ENCODE assay signal across 8 cellular contexts in the genomic region with DNA sequence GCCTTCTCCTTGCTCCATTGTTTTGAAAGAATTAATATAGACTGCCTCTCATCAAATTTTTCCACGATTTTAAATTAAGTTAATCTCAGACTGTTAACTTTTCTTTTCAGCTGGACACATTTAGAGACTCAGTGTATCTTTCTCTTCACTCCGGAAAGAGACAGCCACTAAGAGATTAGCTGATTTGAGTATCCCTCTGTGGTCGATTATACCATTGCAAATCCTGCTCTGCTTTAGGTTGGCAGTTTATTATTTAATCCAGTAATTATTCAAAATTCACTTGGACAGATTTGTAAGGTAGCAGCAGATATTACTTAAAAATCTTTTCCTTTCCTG. TPM values are rescaled to one million over a fixed set of nuclear protein-coding genes. Genes with fewer than 3 reads are reported as not detected.
DNase-seq lines count a peak whose midpoint lies in the region; ATAC-seq and TF ChIP-seq lines count a peak whose summit lies in the region.

No MANE protein-coding gene starts in this region.

- CTCF ChIA-PET in activated naive CD4-positive, alpha-beta T cell treated with anti-CD3 and anti-CD28 coated beads for 36 hours (lab: Charles Lee) = interaction anchor here (2.0 to 2.5 kb wide), 2 partner anchors 27 to 76 kb away, joined by 5 to 11 read pairs; no protein-coding TSS in a partner anchor

- H3K36me3 Mint-ChIP-seq in activated naive CD4-positive, alpha-beta T cell treated with anti-CD3 and anti-CD28 coated beads for 36 hours (ENCODE audit: low read depth) = peaks cover 5% of the 10 kb centered on the region

- H3K4me1 ChIP-seq in left lung = peaks cover 0 to 47% of the 10 kb centered on the region in 2 donors
- H3K4me1 ChIP-seq in transverse colon = peaks cover 11 to 33% (median 19%) of the 10 kb centered on the region in 4 donors

- DNase-seq in activated naive CD4-positive, alpha-beta T cell treated with anti-CD3 and anti-CD28 coated beads for 36 hours = no peak
- no peak for DNase-seq in activated naive CD4-positive, alpha-beta T cell treated with anti-CD3 and anti-CD28 coated beads, Interleukin-2, amount 50 U/mL, for 16 hours
- DNase-seq in left lung (no peak), transverse colon (no peak), KBM-7 (no peak), head of caudate nucleus (no peak)

- in situ Hi-C loops in transverse colon (cut with MboI; ENCODE audit: low pct_ligation_motif_present in 1 of 4, low pct_unique_long_range_greater_than_20kb in 1 of 4, low sequenced_read_pairs in 3 of 4) (loop anchor here in 1 of 4 donors (5.0 kb wide), 1 partner anchor 49 kb away; a partner anchor contains a TSS), KBM-7 (cut with MboI; ENCODE audit: low pct_unique_long_range_greater_than_20kb, low sequenced_read_pairs) (no loop called here)

- no peaks in the 10 kb centered on the region for H3K27me3 Mint-ChIP-seq in activated naive CD4-positive, alpha-beta T cell treated with anti-CD3 and anti-CD28 coated beads for 36 hours (ENCODE audit: low read depth)

- peak overlapping the region; percentile 100 for H3K27ac Mint-ChIP-seq in activated naive CD4-positive, alpha-beta T cell treated with anti-CD3 and anti-CD28 coated beads for 36 hours

- H3K27ac ChIP-seq in adipose tissue (ENCODE audit: low read depth, low read length) (peak overlapping the region; percentile 95), left lung (peak overlapping the region; percentile 96 to 98), transverse colon (peak overlapping the region; percentile 97 to 99 (median 98))

- H3K36me3 ChIP-seq in left lung = peaks cover 0 to 15% of the 10 kb centered on the region in 2 donors
- peaks cover 0 to 3% (median 0%) of the 10 kb centered on the region in 4 donors for H3K36me3 ChIP-seq in transverse colon

- TF ChIP-seq POLR2A in transverse colon (IDR thresholded peaks at IDR 0.05) = no peak

- H3K4me3 ChIP-seq in left lung = peak overlapping the region; percentile 74 to 78
- peak overlapping the region; percentile 83 to 100 (median 94) for H3K4me3 ChIP-seq in transverse colon

- TF ChIP-seq CTCF in left lung (IDR thresholded peaks at IDR 0.05) (no peak), transverse colon (IDR thresholded peaks at IDR 0.05) (no peak)

- H3K9me3 ChIP-seq in left lung = no peaks in the 10 kb centered on the region
- H3K9me3 ChIP-seq in transverse colon = no peaks in the 10 kb centered on the region

- H3K4me3 Mint-ChIP-seq in activated naive CD4-positive, alpha-beta T cell treated with anti-CD3 and anti-CD28 coated beads for 36 hours = peak overlapping the region; percentile 98

- 2 to 8% (median 3%) methylated on average over 3 of the region's 3 CpGs for WGBS in adipose tissue, 3 donors
- WGBS in transverse colon (ENCODE audit: low coverage in 1 of 2), 2 donors = 2 to 10% methylated on average over 3 of the region's 3 CpGs

- no peaks in the 10 kb centered on the region for H3K9me3 Mint-ChIP-seq in activated naive CD4-positive, alpha-beta T cell treated with anti-CD3 and anti-CD28 coated beads for 36 hours

- intact Hi-C loops in activated naive CD4-positive, alpha-beta T cell treated with anti-CD3 and anti-CD28 coated beads for 36 hours (cut with micrococcal nuclease) = loop anchor here (1.0 to 10.0 kb wide), 6 partner anchors 30 to 1921 kb away; a partner anchor contains a TSS
- intact Hi-C loops in left lung (cut with DNase I) (no loop called here), transverse colon (cut with DNase I; ENCODE audit: low total_unique reads) (no loop called here), head of caudate nucleus (cut with DNase I) (loop anchor here (5.0 kb wide), 1 partner anchor 49 kb away; a partner anchor contains a TSS)

- ATAC-seq in left lung (no peak), GM19463 (IDR thresholded peaks at IDR 0.05; ENCODE audit: unreplicated experiment) (no peak)

- no peak for TF ChIP-seq EP300 in transverse colon (IDR thresholded peaks at IDR 0.05; ENCODE audit: low read depth)

- H3K27me3 ChIP-seq in left lung (peaks cover 0 to 9% of the 10 kb centered on the region in 2 donors), transverse colon (no peaks in the 10 kb centered on the region)

- H3K4me1 Mint-ChIP-seq in activated naive CD4-positive, alpha-beta T cell treated with anti-CD3 and anti-CD28 coated beads for 36 hours (ENCODE audit: low read depth) = peaks cover 44% of the 10 kb centered on the region

RNA-seq across cellular contexts. Expression of a gene that starts 0.6 kb away (rescaled TPM):
- total RNA-seq in activated naive CD4-positive, alpha-beta T cell treated with anti-CD3 and anti-CD28 coated beads for 36 hours = 10 to 100 TPM; 12.9 to 15.3 TPM
- polyA plus RNA-seq in adipose tissue = 10 to 100 TPM; 24.1 to 64.3 (median 36.2) TPM
- total RNA-seq in left lung (10 to 100 TPM; 71.3 to 75.9 TPM), transverse colon (10 to 100 TPM; 32.8 to 99.9 (median 62.5) TPM)

RNA-seq across cellular contexts. Expression of a gene that starts 29.2 kb away (rescaled TPM):
- total RNA-seq in activated naive CD4-positive, alpha-beta T cell treated with anti-CD3 and anti-CD28 coated beads for 36 hours = 1 to 10 TPM; 1.4 to 2.1 TPM
- 1 to 10 TPM; 1.9 to 4.0 (median 2.5) TPM for polyA plus RNA-seq in adipose tissue
- total RNA-seq in left lung (1 to 10 TPM; 3.9 to 4.9 TPM), transverse colon (10 to 100 TPM in 3 of 4 donors, under 1 TPM in 1; 0.40 to 92.8 (median 25.6) TPM)

RNA-seq across cellular contexts. Expression of a gene that starts 48.0 kb away (rescaled TPM):
- 10 to 100 TPM; 24.2 to 24.5 TPM for total RNA-seq in activated naive CD4-positive, alpha-beta T cell treated with anti-CD3 and anti-CD28 coated beads for 36 hours
- polyA plus RNA-seq in adipose tissue = 10 to 100 TPM in 2 of 3 donors, 1 to 10 TPM in 1; 10.0 to 12.4 (median 10.7) TPM
- total RNA-seq in left lung (10 to 100 TPM; 14.3 to 28.4 TPM), transverse colon (10 to 100 TPM in 3 of 4 donors, 1 to 10 TPM in 1; 6.6 to 39.7 (median 19.0) TPM)

RNA-seq across cellular contexts. Expression of a gene that starts 48.1 kb away (rescaled TPM):
- 10 to 100 TPM in 1 of 2 experiments, 1 to 10 TPM in 1; 8.1 to 10.5 TPM for total RNA-seq in activated naive CD4-positive, alpha-beta T cell treated with anti-CD3 and anti-CD28 coated beads for 36 hours
- polyA plus RNA-seq in adipose tissue = 1 to 10 TPM; 1.3 to 3.7 (median 1.3) TPM
- 10 to 100 TPM; 10.1 to 20.3 TPM for total RNA-seq in left lung
- 10 to 100 TPM in 2 of 4 donors, 1 to 10 TPM in 2; 3.0 to 16.3 (median 9.5) TPM for total RNA-seq in transverse colon

Comparison
In these comparisons a context has a peak if more than half of its experiments do, and no peak if none do; other contexts are left out.
1. intact Hi-C loops: an anchor here in activated naive CD4-positive, alpha-beta T cell treated with anti-CD3 and anti-CD28 coated beads for 36 hours (1.0 to 10.0 kb wide) and head of caudate nucleus (5.0 kb wide); none called in left lung and transverse colon.